In the genomic region with DNA sequence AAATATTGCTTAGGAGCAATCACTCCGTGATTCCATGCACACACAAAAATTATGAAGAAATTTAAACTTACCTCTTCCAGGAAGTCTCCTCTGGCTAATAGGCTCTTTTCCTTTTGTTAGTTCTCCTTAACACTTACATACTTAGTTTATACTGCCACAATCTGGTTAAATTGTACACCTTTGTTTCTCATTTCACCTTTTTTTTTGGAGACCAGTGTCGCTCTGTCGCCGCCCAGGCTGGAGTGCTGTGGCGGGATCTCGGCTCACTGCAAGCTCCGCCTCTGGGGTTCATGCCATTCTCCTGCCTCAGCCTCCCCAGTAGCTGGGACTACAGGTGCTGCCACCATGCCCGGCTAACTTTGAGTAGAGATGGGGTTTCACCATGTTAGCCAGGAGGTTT, we compare ENCODE assay signal across 21 cellular contexts. TPM values are rescaled to one million over a fixed set of nuclear protein-coding genes. Genes with fewer than 3 reads are reported as not detected.
"Had no signal": no experiment of that assay in that cellular context is flagged by ENCODE, and none has a peak within 500 bp of the region (broad histone marks: within the 10 kb centered on the region; RNA-seq: fewer than 3 reads in every experiment).

No MANE protein-coding gene starts in this region.

- H3K4me3 ChIP-seq: body of pancreas, esophagus squamous epithelium, mucosa of descending colon, ovary had no signal

- H3K27me3 Mint-ChIP-seq: activated CD4-positive, alpha-beta T cell treated with anti-CD3 and anti-CD28 coated beads, Interleukin-2, amount 10 ng/mL, durations not matched to agents 7 days and 5 days; activated T-helper 17 cell treated with anti-CD3 and anti-CD28 coated beads, Interleukin-2, amount 50 U/mL, for 72 hours; central memory CD8-positive, alpha-beta T cell; memory B cell; naive thymus-derived CD8-positive, alpha-beta T cell had no signal

- H3K4me3 Mint-ChIP-seq: activated CD4-positive, alpha-beta T cell treated with anti-CD3 and anti-CD28 coated beads, Interleukin-2, amount 10 ng/mL, durations not matched to agents 7 days and 5 days; activated T-helper 17 cell treated with anti-CD3 and anti-CD28 coated beads, Interleukin-2, amount 50 U/mL, for 72 hours; memory B cell had no signal

- H3K27ac Mint-ChIP-seq: activated CD4-positive, alpha-beta T cell treated with anti-CD3 and anti-CD28 coated beads, Interleukin-2, amount 10 ng/mL, durations not matched to agents 7 days and 5 days; activated naive CD4-positive, alpha-beta T cell treated with anti-CD3 and anti-CD28 coated beads, Interleukin-2, amount 10 ng/mL, durations not matched to agents 7 days and 5 days; activated T-helper 17 cell treated with anti-CD3 and anti-CD28 coated beads, Interleukin-2, amount 50 U/mL, for 72 hours; memory B cell had no signal

- ATAC-seq: activated T-helper 17 cell treated with anti-CD3 and anti-CD28 coated beads, Interleukin-2, amount 50 U/mL, for 72 hours; body of pancreas; left ventricle myocardium superior; mucosa of descending colon; naive thymus-derived CD8-positive, alpha-beta T cell had no signal

- H3K36me3 ChIP-seq: ovary had no signal

- H3K9me3 ChIP-seq: body of pancreas, esophagus squamous epithelium, mucosa of descending colon, ovary had no signal

- H3K9me3 Mint-ChIP-seq: activated CD4-positive, alpha-beta T cell treated with anti-CD3 and anti-CD28 coated beads, Interleukin-2, amount 10 ng/mL, durations not matched to agents 7 days and 5 days; activated naive CD4-positive, alpha-beta T cell treated with anti-CD3 and anti-CD28 coated beads, Interleukin-2, amount 10 ng/mL, durations not matched to agents 7 days and 5 days; activated T-helper 17 cell treated with anti-CD3 and anti-CD28 coated beads, Interleukin-2, amount 50 U/mL, for 72 hours; central memory CD8-positive, alpha-beta T cell; memory B cell; naive thymus-derived CD8-positive, alpha-beta T cell had no signal

- DNase-seq: activated CD4-positive, alpha-beta T cell treated with anti-CD3 and anti-CD28 coated beads, Interleukin-2, amount 10 ng/mL, durations not matched to agents 7 days and 5 days; activated CD4-positive, CD25-positive, alpha-beta regulatory T cell; activated CD8-positive, alpha-beta memory T cell treated with anti-CD3 and anti-CD28 coated beads, Interleukin-2, amount 50 U/mL, for 48 hours; activated naive CD4-positive, alpha-beta T cell treated with anti-CD3 and anti-CD28 coated beads, Interleukin-2, amount 10 ng/mL, durations not matched to agents 7 days and 5 days; amniotic stem cell; body of pancreas; cortex of kidney; effector CD4-positive, alpha-beta T cell; esophagus squamous epithelium; hippocampal formation; left ventricle myocardium superior; mucosa of descending colon; naive thymus-derived CD8-positive, alpha-beta T cell; ovary; stimulated activated CD4-positive, alpha-beta T cell treated with anti-CD3 and anti-CD28 coated beads, Interleukin-12 subunit alpha, Interleukin-12 subunit beta, amount 100 ng/mL, for 4 hours; stimulated activated CD4-positive, alpha-beta T cell treated with anti-CD3 and anti-CD28 coated beads, Interleukin-2, amount 100 ng/mL, for 24 hours had no signal

- H3K27me3 ChIP-seq: body of pancreas, esophagus squamous epithelium, ovary had no signal

- H3K27ac ChIP-seq: body of pancreas, esophagus squamous epithelium, ovary had no signal

RNA-seq across cellular contexts. Expression of gene SLC39A5, which starts 30.5 kb away (rescaled TPM):
- total RNA-seq: fibroblast of villous mesenchyme; left ventricle myocardium superior; naive thymus-derived CD8-positive, alpha-beta T cell; urinary bladder had no signal
